In the genomic region with DNA sequence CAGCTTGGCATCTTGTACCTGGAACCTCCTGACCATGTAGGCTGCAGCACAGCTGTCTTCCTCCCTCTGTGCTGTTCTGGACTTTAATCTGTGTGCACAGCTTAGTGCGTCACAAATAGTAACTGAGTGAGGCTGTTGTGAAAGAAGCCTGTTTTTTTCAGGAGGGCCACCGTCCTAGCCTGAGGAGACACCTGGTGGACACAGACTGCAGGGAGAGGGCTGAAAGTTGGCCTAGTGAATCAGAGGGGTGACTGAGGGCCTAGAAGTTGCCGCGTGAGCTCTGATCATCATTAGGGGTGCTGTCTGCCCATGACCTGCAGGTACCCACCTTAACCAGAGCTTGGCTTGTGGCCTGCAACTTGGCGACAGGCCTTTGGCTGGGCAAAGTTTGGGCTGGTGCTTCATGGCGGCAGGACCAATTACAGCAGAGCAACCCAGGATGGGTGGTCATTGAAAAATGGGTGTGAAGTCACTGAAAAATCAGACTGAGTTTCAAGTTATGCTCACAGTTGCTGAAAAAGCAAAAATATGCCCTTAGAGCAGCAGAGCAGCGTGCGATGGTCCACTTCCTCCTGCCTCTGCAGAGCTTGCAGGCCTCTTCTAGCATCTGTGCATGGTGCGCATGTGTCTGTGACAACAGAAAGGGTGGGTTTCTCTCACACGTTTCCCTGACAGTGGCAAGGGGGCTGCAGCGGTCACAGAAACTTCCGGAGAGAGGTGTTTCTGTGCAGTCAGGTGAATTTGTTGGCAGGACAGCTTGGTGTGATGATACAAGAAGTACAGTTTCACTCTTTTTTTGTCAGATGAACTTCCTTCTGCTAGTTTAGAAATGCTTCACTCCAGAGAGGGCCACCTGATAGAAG, we compare ENCODE assay signal across 1 cellular context.
TF ChIP-seq lines count a peak whose summit lies in the region.

No MANE protein-coding gene starts in this region.

TF ChIP-seq in GM12878, 131 proteins besides CTCF, POLR2A, EP300 and RAD21 (continued from another document and continues in another):
- TF ChIP-seq SPI1 (IDR thresholded peaks at IDR 0.05; ENCODE audit: borderline replicate concordance, insufficient read depth, low read depth, low read length): peak; percentile 67; the same call in 1 of the 2 replicates
- TF ChIP-seq ESRRA (IDR thresholded peaks at IDR 0.05; ENCODE audit: low read length): no peak
- 0 out of 2 replicates have a peak, but pooled peaks have one; percentile 35 for TF ChIP-seq CREB1 (IDR thresholded peaks at IDR 0.05; ENCODE audit: low read depth)
- TF ChIP-seq RFX5 (IDR thresholded peaks at IDR 0.05; ENCODE audit: low read depth, low read length): no peak
- no peak for TF ChIP-seq SREBF1 (IDR thresholded peaks at IDR 0.05; ENCODE audit: low read length)
- no peak for TF ChIP-seq CHD2 (IDR thresholded peaks at IDR 0.05; ENCODE audit: borderline replicate concordance, low read depth, low read length)
- no peak for TF ChIP-seq MXI1 (IDR thresholded peaks at IDR 0.05; ENCODE audit: low read depth, low read length)
- TF ChIP-seq, protein P1, sequence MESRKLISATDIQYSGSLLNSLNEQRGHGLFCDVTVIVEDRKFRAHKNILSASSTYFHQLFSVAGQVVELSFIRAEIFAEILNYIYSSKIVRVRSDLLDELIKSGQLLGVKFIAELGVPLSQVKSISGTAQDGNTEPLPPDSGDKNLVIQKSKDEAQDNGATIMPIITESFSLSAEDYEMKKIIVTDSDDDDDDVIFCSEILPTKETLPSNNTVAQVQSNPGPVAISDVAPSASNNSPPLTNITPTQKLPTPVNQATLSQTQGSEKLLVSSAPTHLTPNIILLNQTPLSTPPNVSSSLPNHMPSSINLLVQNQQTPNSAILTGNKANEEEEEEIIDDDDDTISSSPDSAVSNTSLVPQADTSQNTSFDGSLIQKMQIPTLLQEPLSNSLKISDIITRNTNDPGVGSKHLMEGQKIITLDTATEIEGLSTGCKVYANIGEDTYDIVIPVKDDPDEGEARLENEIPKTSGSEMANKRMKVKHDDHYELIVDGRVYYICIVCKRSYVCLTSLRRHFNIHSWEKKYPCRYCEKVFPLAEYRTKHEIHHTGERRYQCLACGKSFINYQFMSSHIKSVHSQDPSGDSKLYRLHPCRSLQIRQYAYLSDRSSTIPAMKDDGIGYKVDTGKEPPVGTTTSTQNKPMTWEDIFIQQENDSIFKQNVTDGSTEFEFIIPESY (IDR thresholded peaks at IDR 0.05): no peak
- TF ChIP-seq BACH1 (IDR thresholded peaks at IDR 0.05; ENCODE audit: borderline replicate concordance): no peak
- TF ChIP-seq NFIC (IDR thresholded peaks at IDR 0.05; ENCODE audit: low read depth, low read length): 0 out of 2 replicates have a peak, but pooled peaks have one; percentile 24
- TF ChIP-seq ZNF622 (IDR thresholded peaks at IDR 0.05): no peak
- TF ChIP-seq, protein P2, sequence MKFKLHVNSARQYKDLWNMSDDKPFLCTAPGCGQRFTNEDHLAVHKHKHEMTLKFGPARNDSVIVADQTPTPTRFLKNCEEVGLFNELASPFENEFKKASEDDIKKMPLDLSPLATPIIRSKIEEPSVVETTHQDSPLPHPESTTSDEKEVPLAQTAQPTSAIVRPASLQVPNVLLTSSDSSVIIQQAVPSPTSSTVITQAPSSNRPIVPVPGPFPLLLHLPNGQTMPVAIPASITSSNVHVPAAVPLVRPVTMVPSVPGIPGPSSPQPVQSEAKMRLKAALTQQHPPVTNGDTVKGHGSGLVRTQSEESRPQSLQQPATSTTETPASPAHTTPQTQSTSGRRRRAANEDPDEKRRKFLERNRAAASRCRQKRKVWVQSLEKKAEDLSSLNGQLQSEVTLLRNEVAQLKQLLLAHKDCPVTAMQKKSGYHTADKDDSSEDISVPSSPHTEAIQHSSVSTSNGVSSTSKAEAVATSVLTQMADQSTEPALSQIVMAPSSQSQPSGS (IDR thresholded peaks at IDR 0.05; ENCODE audit: low read length): no peak; the same call in 1 of the 2 replicates
- no peak for TF ChIP-seq CEBPB (IDR thresholded peaks at IDR 0.05; ENCODE audit: borderline replicate concordance in 1 of 2, low read depth in 2 of 2, low read length in 2 of 2)
- no peak for TF ChIP-seq ATF7 (IDR thresholded peaks at IDR 0.05; ENCODE audit: low read depth)
- TF ChIP-seq, protein P3, sequence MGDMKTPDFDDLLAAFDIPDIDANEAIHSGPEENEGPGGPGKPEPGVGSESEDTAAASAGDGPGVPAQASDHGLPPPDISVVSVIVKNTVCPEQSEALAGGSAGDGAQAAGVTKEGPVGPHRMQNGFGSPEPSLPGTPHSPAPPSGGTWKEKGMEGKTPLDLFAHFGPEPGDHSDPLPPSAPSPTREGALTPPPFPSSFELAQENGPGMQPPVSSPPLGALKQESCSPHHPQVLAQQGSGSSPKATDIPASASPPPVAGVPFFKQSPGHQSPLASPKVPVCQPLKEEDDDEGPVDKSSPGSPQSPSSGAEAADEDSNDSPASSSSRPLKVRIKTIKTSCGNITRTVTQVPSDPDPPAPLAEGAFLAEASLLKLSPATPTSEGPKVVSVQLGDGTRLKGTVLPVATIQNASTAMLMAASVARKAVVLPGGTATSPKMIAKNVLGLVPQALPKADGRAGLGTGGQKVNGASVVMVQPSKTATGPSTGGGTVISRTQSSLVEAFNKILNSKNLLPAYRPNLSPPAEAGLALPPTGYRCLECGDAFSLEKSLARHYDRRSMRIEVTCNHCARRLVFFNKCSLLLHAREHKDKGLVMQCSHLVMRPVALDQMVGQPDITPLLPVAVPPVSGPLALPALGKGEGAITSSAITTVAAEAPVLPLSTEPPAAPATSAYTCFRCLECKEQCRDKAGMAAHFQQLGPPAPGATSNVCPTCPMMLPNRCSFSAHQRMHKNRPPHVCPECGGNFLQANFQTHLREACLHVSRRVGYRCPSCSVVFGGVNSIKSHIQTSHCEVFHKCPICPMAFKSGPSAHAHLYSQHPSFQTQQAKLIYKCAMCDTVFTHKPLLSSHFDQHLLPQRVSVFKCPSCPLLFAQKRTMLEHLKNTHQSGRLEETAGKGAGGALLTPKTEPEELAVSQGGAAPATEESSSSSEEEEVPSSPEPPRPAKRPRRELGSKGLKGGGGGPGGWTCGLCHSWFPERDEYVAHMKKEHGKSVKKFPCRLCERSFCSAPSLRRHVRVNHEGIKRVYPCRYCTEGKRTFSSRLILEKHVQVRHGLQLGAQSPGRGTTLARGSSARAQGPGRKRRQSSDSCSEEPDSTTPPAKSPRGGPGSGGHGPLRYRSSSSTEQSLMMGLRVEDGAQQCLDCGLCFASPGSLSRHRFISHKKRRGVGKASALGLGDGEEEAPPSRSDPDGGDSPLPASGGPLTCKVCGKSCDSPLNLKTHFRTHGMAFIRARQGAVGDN (IDR thresholded peaks at IDR 0.05): no peak
- no peak; the same call in 1 of the 2 replicates for TF ChIP-seq CREM (IDR thresholded peaks at IDR 0.05; ENCODE audit: low read depth)
- TF ChIP-seq, protein P4, sequence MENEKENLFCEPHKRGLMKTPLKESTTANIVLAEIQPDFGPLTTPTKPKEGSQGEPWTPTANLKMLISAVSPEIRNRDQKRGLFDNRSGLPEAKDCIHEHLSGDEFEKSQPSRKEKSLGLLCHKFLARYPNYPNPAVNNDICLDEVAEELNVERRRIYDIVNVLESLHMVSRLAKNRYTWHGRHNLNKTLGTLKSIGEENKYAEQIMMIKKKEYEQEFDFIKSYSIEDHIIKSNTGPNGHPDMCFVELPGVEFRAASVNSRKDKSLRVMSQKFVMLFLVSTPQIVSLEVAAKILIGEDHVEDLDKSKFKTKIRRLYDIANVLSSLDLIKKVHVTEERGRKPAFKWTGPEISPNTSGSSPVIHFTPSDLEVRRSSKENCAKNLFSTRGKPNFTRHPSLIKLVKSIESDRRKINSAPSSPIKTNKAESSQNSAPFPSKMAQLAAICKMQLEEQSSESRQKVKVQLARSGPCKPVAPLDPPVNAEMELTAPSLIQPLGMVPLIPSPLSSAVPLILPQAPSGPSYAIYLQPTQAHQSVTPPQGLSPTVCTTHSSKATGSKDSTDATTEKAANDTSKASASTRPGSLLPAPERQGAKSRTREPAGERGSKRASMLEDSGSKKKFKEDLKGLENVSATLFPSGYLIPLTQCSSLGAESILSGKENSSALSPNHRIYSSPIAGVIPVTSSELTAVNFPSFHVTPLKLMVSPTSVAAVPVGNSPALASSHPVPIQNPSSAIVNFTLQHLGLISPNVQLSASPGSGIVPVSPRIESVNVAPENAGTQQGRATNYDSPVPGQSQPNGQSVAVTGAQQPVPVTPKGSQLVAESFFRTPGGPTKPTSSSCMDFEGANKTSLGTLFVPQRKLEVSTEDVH (IDR thresholded peaks at IDR 0.05; ENCODE audit: low read depth, partially characterized antibody): no peak
- TF ChIP-seq PAX5 (IDR thresholded peaks at IDR 0.05; ENCODE audit: borderline replicate concordance, low read depth, low read length): no peak; the same call in 1 of the 2 replicates
- TF ChIP-seq, protein P5, sequence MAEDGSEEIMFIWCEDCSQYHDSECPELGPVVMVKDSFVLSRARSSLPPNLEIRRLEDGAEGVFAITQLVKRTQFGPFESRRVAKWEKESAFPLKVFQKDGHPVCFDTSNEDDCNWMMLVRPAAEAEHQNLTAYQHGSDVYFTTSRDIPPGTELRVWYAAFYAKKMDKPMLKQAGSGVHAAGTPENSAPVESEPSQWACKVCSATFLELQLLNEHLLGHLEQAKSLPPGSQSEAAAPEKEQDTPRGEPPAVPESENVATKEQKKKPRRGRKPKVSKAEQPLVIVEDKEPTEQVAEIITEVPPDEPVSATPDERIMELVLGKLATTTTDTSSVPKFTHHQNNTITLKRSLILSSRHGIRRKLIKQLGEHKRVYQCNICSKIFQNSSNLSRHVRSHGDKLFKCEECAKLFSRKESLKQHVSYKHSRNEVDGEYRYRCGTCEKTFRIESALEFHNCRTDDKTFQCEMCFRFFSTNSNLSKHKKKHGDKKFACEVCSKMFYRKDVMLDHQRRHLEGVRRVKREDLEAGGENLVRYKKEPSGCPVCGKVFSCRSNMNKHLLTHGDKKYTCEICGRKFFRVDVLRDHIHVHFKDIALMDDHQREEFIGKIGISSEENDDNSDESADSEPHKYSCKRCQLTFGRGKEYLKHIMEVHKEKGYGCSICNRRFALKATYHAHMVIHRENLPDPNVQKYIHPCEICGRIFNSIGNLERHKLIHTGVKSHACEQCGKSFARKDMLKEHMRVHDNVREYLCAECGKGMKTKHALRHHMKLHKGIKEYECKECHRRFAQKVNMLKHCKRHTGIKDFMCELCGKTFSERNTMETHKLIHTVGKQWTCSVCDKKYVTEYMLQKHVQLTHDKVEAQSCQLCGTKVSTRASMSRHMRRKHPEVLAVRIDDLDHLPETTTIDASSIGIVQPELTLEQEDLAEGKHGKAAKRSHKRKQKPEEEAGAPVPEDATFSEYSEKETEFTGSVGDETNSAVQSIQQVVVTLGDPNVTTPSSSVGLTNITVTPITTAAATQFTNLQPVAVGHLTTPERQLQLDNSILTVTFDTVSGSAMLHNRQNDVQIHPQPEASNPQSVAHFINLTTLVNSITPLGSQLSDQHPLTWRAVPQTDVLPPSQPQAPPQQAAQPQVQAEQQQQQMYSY (CRISPR knock-in tag; IDR thresholded peaks at IDR 0.05): no peak
- no peak for TF ChIP-seq SREBF2 (IDR thresholded peaks at IDR 0.05; ENCODE audit: low read length)
- no peak; the same call in 1 of the 2 replicates for TF ChIP-seq JUNB (IDR thresholded peaks at IDR 0.05)
- no peak for TF ChIP-seq BHLHE40 (IDR thresholded peaks at IDR 0.05; ENCODE audit: borderline replicate concordance in 1 of 2, low read depth in 2 of 2, low read length in 1 of 2)
- TF ChIP-seq KLF5 (IDR thresholded peaks at IDR 0.05; ENCODE audit: partially characterized antibody): no peak
- TF ChIP-seq, protein P6, sequence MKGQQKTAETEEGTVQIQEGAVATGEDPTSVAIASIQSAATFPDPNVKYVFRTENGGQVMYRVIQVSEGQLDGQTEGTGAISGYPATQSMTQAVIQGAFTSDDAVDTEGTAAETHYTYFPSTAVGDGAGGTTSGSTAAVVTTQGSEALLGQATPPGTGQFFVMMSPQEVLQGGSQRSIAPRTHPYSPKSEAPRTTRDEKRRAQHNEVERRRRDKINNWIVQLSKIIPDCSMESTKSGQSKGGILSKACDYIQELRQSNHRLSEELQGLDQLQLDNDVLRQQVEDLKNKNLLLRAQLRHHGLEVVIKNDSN (IDR thresholded peaks at IDR 0.05; ENCODE audit: borderline replicate concordance, extremely low read length, insufficient read depth, low read depth, low read length): no peak
- no peak for TF ChIP-seq PML (IDR thresholded peaks at IDR 0.05; ENCODE audit: low read length)
- TF ChIP-seq MTA2 (IDR thresholded peaks at IDR 0.05; ENCODE audit: low read depth): no peak
- TF ChIP-seq YBX1 (IDR thresholded peaks at IDR 0.05): no peak
- no peak for TF ChIP-seq BMI1 (IDR thresholded peaks at IDR 0.05; ENCODE audit: borderline replicate concordance)
- no peak for TF ChIP-seq SIX5 (IDR thresholded peaks at IDR 0.05; ENCODE audit: low read depth, low read length, severe bottlenecking)
- no peak for TF ChIP-seq RBBP5 (conservative IDR thresholded peaks at IDR 0.05)
- peak in 1 of 2 experiments; percentile 51; a peak in 1 of 4 replicates for TF ChIP-seq ETV6 (conservative IDR thresholded peaks at IDR 0.05 in 1 of 2, IDR thresholded peaks at IDR 0.05 in 1 of 2; ENCODE audit: borderline replicate concordance in 1 of 2, low read depth in 1 of 2)
- TF ChIP-seq, protein P7, sequence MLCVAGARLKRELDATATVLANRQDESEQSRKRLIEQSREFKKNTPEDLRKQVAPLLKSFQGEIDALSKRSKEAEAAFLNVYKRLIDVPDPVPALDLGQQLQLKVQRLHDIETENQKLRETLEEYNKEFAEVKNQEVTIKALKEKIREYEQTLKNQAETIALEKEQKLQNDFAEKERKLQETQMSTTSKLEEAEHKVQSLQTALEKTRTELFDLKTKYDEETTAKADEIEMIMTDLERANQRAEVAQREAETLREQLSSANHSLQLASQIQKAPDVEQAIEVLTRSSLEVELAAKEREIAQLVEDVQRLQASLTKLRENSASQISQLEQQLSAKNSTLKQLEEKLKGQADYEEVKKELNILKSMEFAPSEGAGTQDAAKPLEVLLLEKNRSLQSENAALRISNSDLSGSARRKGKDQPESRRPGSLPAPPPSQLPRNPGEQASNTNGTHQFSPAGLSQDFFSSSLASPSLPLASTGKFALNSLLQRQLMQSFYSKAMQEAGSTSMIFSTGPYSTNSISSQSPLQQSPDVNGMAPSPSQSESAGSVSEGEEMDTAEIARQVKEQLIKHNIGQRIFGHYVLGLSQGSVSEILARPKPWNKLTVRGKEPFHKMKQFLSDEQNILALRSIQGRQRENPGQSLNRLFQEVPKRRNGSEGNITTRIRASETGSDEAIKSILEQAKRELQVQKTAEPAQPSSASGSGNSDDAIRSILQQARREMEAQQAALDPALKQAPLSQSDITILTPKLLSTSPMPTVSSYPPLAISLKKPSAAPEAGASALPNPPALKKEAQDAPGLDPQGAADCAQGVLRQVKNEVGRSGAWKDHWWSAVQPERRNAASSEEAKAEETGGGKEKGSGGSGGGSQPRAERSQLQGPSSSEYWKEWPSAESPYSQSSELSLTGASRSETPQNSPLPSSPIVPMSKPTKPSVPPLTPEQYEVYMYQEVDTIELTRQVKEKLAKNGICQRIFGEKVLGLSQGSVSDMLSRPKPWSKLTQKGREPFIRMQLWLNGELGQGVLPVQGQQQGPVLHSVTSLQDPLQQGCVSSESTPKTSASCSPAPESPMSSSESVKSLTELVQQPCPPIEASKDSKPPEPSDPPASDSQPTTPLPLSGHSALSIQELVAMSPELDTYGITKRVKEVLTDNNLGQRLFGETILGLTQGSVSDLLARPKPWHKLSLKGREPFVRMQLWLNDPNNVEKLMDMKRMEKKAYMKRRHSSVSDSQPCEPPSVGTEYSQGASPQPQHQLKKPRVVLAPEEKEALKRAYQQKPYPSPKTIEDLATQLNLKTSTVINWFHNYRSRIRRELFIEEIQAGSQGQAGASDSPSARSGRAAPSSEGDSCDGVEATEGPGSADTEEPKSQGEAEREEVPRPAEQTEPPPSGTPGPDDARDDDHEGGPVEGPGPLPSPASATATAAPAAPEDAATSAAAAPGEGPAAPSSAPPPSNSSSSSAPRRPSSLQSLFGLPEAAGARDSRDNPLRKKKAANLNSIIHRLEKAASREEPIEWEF (IDR thresholded peaks at IDR 0.05; ENCODE audit: insufficient replicate concordance, low read depth, low read length): no peak
- no peak for TF ChIP-seq SRF (IDR thresholded peaks at IDR 0.05; ENCODE audit: low read depth in 2 of 2, low read length in 2 of 2)
- TF ChIP-seq RB1 (IDR thresholded peaks at IDR 0.05; ENCODE audit: borderline replicate concordance): no peak
- no peak for TF ChIP-seq SMAD5 (IDR thresholded peaks at IDR 0.05; ENCODE audit: low read depth)
